In the genomic region with DNA sequence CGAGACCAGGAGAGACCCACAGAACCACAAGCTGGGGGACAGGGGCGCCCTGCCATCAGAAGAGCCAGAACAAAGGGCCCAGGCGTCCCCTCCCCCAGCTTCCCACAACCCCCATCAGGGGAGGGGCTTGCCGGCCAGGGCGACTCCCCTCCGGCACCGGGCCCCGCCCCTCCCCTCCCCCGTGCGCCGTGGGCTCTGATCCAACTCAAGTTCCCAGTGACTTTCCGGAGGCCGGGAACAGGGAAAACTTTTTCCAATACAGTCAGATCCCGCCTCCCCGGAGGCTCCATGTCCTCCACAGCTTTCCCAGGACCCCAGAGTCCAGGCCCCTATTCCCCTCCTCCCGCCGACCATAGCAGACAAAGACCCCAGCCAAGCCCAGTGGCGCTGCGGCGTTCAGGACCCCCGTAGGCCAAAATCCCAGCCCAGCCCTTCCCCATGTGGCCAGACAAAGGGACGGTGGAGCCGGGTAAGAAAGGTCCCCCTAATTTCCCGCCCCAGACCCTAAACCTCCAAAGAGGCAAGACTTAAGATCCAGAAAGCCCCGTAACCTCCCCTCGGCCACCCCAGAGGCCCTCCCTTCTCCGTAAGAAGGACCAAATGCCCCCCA, we compare ENCODE assay signal across 8 cellular contexts. TPM values are rescaled to one million over a fixed set of nuclear protein-coding genes. Genes with fewer than 3 reads are reported as not detected.
A peak's percentile ranks its signal among the peaks of the same experiment; 100 is the strongest.
DNase-seq lines count a peak whose midpoint lies in the region; ATAC-seq and TF ChIP-seq lines count a peak whose summit lies in the region.

No MANE protein-coding gene starts in this region.

- H3K9me3 Mint-ChIP-seq in activated CD8-positive, alpha-beta T cell treated with anti-CD3 and anti-CD28 coated beads for 36 hours: no peaks in the 10 kb centered on the region
- H3K9me3 Mint-ChIP-seq in activated CD8-positive, alpha-beta T cell treated with anti-CD3 and anti-CD28 coated beads, Interleukin-2, amount 10 ng/mL, durations not matched to agents 7 days and 5 days (ENCODE audit: insufficient read depth): no peaks in the 10 kb centered on the region
- H3K9me3 Mint-ChIP-seq in activated B cell treated with CpG ODN at 0.5 μM for 24 hours (no peaks in the 10 kb centered on the region), progenitor cell of endocrine pancreas (ENCODE audit: low read depth) (no peaks in the 10 kb centered on the region)

- H3K27ac Mint-ChIP-seq in activated CD8-positive, alpha-beta T cell treated with anti-CD3 and anti-CD28 coated beads for 36 hours: no peak overlapping the region
- no peak overlapping the region for H3K27ac Mint-ChIP-seq in activated CD8-positive, alpha-beta T cell treated with anti-CD3 and anti-CD28 coated beads, Interleukin-2, amount 10 ng/mL, durations not matched to agents 7 days and 5 days
- H3K27ac Mint-ChIP-seq in activated B cell treated with CpG ODN at 0.5 μM for 24 hours: peak overlapping the region; percentile 87
- H3K27ac Mint-ChIP-seq in progenitor cell of endocrine pancreas: no peak overlapping the region

- H3K4me3 Mint-ChIP-seq in activated CD8-positive, alpha-beta T cell treated with anti-CD3 and anti-CD28 coated beads for 36 hours: no peak overlapping the region
- no peak overlapping the region for H3K4me3 Mint-ChIP-seq in activated CD8-positive, alpha-beta T cell treated with anti-CD3 and anti-CD28 coated beads, Interleukin-2, amount 10 ng/mL, durations not matched to agents 7 days and 5 days
- H3K4me3 Mint-ChIP-seq in activated B cell treated with CpG ODN at 0.5 μM for 24 hours (no peak overlapping the region), progenitor cell of endocrine pancreas (ENCODE audit: low read depth) (no peak overlapping the region)

- H3K9me3 ChIP-seq in heart right ventricle: no peaks in the 10 kb centered on the region

- peak overlapping the region; percentile 65 to 97 (median 82) for H3K4me3 ChIP-seq in heart right ventricle

- no peaks in the 10 kb centered on the region for H3K36me3 Mint-ChIP-seq in activated CD8-positive, alpha-beta T cell treated with anti-CD3 and anti-CD28 coated beads for 36 hours (ENCODE audit: low read depth)
- no peaks in the 10 kb centered on the region for H3K36me3 Mint-ChIP-seq in activated CD8-positive, alpha-beta T cell treated with anti-CD3 and anti-CD28 coated beads, Interleukin-2, amount 10 ng/mL, durations not matched to agents 7 days and 5 days (ENCODE audit: low read depth)
- H3K36me3 Mint-ChIP-seq in activated B cell treated with CpG ODN at 0.5 μM for 24 hours (ENCODE audit: low read depth): no peaks in the 10 kb centered on the region
- H3K36me3 Mint-ChIP-seq in progenitor cell of endocrine pancreas (ENCODE audit: insufficient read depth): peaks cover 14% of the 10 kb centered on the region

- peaks cover 10% of the 10 kb centered on the region for H3K4me1 Mint-ChIP-seq in activated CD8-positive, alpha-beta T cell treated with anti-CD3 and anti-CD28 coated beads for 36 hours (ENCODE audit: low read depth)
- peaks cover 8% of the 10 kb centered on the region for H3K4me1 Mint-ChIP-seq in activated CD8-positive, alpha-beta T cell treated with anti-CD3 and anti-CD28 coated beads, Interleukin-2, amount 10 ng/mL, durations not matched to agents 7 days and 5 days (ENCODE audit: low read depth)
- H3K4me1 Mint-ChIP-seq in activated B cell treated with CpG ODN at 0.5 μM for 24 hours (peaks cover 45% of the 10 kb centered on the region), progenitor cell of endocrine pancreas (ENCODE audit: low read depth) (peaks cover 16% of the 10 kb centered on the region)

- peaks cover 0 to 31% (median 0%) of the 10 kb centered on the region in 7 donors for H3K27me3 ChIP-seq in heart right ventricle

- H3K4me1 ChIP-seq in heart right ventricle: peaks cover 0 to 38% (median 17%) of the 10 kb centered on the region in 9 donors

- peak overlapping the region; percentile 91 to 99 (median 96) for H3K27ac ChIP-seq in heart right ventricle

- no peak for TF ChIP-seq CTCF in activated CD8-positive, alpha-beta T cell treated with anti-CD3 and anti-CD28 coated beads for 36 hours (IDR thresholded peaks at IDR 0.05)
- no peak for TF ChIP-seq CTCF in activated B cell treated with CpG ODN at 0.5 μM for 24 hours (IDR thresholded peaks at IDR 0.05)
- TF ChIP-seq CTCF in heart right ventricle (IDR thresholded peaks at IDR 0.05): no peak
- TF ChIP-seq CTCF in progenitor cell of endocrine pancreas (IDR thresholded peaks at IDR 0.05; ENCODE audit: unreplicated experiment): no peak

- no peak for ATAC-seq in activated CD8-positive, alpha-beta T cell treated with anti-CD3 and anti-CD28 coated beads for 36 hours
- ATAC-seq in activated CD8-positive, alpha-beta T cell treated with anti-CD3 and anti-CD28 coated beads, Interleukin-2, amount 10 ng/mL, durations not matched to agents 7 days and 5 days: no peak
- ATAC-seq in activated B cell treated with CpG ODN at 0.5 μM for 24 hours (ENCODE audit: low read depth) (peak; percentile 11), heart right ventricle (peak; percentile 44 to 73 (median 65)), HG03025 (IDR thresholded peaks at IDR 0.05; ENCODE audit: low FRiP score, unreplicated experiment) (no peak)

- H3K27me3 Mint-ChIP-seq in activated CD8-positive, alpha-beta T cell treated with anti-CD3 and anti-CD28 coated beads for 36 hours: peaks cover 32% of the 10 kb centered on the region
- peaks cover 31% of the 10 kb centered on the region for H3K27me3 Mint-ChIP-seq in activated CD8-positive, alpha-beta T cell treated with anti-CD3 and anti-CD28 coated beads, Interleukin-2, amount 10 ng/mL, durations not matched to agents 7 days and 5 days (ENCODE audit: low read depth)
- H3K27me3 Mint-ChIP-seq in activated B cell treated with CpG ODN at 0.5 μM for 24 hours (no peaks in the 10 kb centered on the region), progenitor cell of endocrine pancreas (no peaks in the 10 kb centered on the region)

- intact Hi-C loops in activated CD8-positive, alpha-beta T cell treated with anti-CD3 and anti-CD28 coated beads for 36 hours (cut with micrococcal nuclease): no loop called here
- intact Hi-C loops in activated B cell treated with CpG ODN at 0.5 μM for 24 hours (cut with micrococcal nuclease) (loop anchor here (2.0 kb wide), 1 partner anchor 61 kb away; no protein-coding TSS in a partner anchor), heart right ventricle (cut with DNase I) (loop anchor here in 3 of 10 donors (2.0 to 5.0 kb wide), 3 partner anchors 23 to 489 kb away; partner anchors contain the start of gene PPP1R15A (in 1 of the 3))

- WGBS in heart right ventricle, 2 donors: 1 to 2% methylated on average over 17 to 27 of the region's 27 CpGs

- CTCF ChIA-PET in activated CD8-positive, alpha-beta T cell treated with anti-CD3 and anti-CD28 coated beads for 36 hours (lab: Charles Lee): no interaction called here
- CTCF ChIA-PET in activated CD8-positive, alpha-beta T cell treated with anti-CD3 and anti-CD28 coated beads, Interleukin-2, amount 10 ng/mL, durations not matched to agents 7 days and 5 days (lab: Charles Lee): no interaction called here
- CTCF ChIA-PET in activated B cell treated with CpG ODN at 0.5 μM for 24 hours (lab: Charles Lee): interaction anchor here (1.2 kb wide), 1 partner anchor 13 kb away, joined by 3 read pairs; no protein-coding TSS in a partner anchor

- POLR2A ChIA-PET in activated CD8-positive, alpha-beta T cell treated with anti-CD3 and anti-CD28 coated beads for 36 hours (lab: Charles Lee): interaction anchor here (0.6 to 1.0 kb wide), 2 partner anchors 13 to 315 kb away, joined by 3 to 4 read pairs; partner anchors contain the start of gene PRMT1
- POLR2A ChIA-PET in activated CD8-positive, alpha-beta T cell treated with anti-CD3 and anti-CD28 coated beads, Interleukin-2, amount 10 ng/mL, durations not matched to agents 7 days and 5 days (lab: Charles Lee): no interaction called here
- POLR2A ChIA-PET in activated B cell treated with CpG ODN at 0.5 μM for 24 hours (lab: Charles Lee): interaction anchor here (0.6 to 7.0 kb wide), 10 partner anchors 10 to 228 kb away, joined by 3 to 89 read pairs (median 4); partner anchors contain the start of gene CD37

- peak; percentile 39 for DNase-seq in activated CD8-positive, alpha-beta T cell treated with anti-CD3 and anti-CD28 coated beads for 36 hours
- no peak for DNase-seq in activated CD8-positive, alpha-beta T cell treated with anti-CD3 and anti-CD28 coated beads, Interleukin-2, amount 10 ng/mL, durations not matched to agents 7 days and 5 days
- DNase-seq in activated B cell treated with CpG ODN at 0.5 μM for 24 hours (no peak), heart right ventricle (peak; percentile 89 to 92), progenitor cell of endocrine pancreas (ENCODE audit: low spot score, unreplicated experiment) (peak; percentile 68), hippocampal formation (lab: John Stamatoyannopoulos, UW) (no peak), 8988T (no peak)

- H3K36me3 ChIP-seq in heart right ventricle: peaks cover 0 to 26% (median 10%) of the 10 kb centered on the region in 9 donors

RNA-seq across cellular contexts. Expression of gene TEAD2, which starts 0.7 kb away (rescaled TPM):
- not detected for total RNA-seq in activated CD8-positive, alpha-beta T cell treated with anti-CD3 and anti-CD28 coated beads for 36 hours
- not detected for total RNA-seq in activated CD8-positive, alpha-beta T cell treated with anti-CD3 and anti-CD28 coated beads, Interleukin-2, amount 10 ng/mL, durations not matched to agents 7 days and 5 days
- total RNA-seq in activated B cell treated with CpG ODN at 0.5 μM for 24 hours (5.3 TPM in 2 replicates), heart right ventricle (10 to 100 TPM; 34.1 to 67.8 (median 45.1) TPM), progenitor cell of endocrine pancreas (226 and 235 TPM in 2 replicates)
- polyA plus RNA-seq in heart right ventricle: 10 to 100 TPM; 43.5 to 50.5 TPM

RNA-seq across cellular contexts. Expression of gene DKKL1, which starts 2.1 kb away (rescaled TPM):
- total RNA-seq in activated CD8-positive, alpha-beta T cell treated with anti-CD3 and anti-CD28 coated beads for 36 hours: not detected
- not detected for total RNA-seq in activated CD8-positive, alpha-beta T cell treated with anti-CD3 and anti-CD28 coated beads, Interleukin-2, amount 10 ng/mL, durations not matched to agents 7 days and 5 days
- 0.71 and 0.76 TPM in 2 replicates for total RNA-seq in activated B cell treated with CpG ODN at 0.5 μM for 24 hours
- under 1 TPM in 3 of 10 donors, not detected in 7; 0.22 to 0.54 (median 0.26) TPM for total RNA-seq in heart right ventricle
- polyA plus RNA-seq in heart right ventricle: under 1 TPM in 1 of 2 donors, not detected in 1; 0.20 TPM
- 3.6 and 5.2 TPM in 2 replicates for total RNA-seq in progenitor cell of endocrine pancreas

RNA-seq across cellular contexts. Expression of gene CD37, which starts 26.3 kb away (rescaled TPM):
- 100 to 1,000 TPM; 131 to 137 TPM for total RNA-seq in activated CD8-positive, alpha-beta T cell treated with anti-CD3 and anti-CD28 coated beads for 36 hours
- total RNA-seq in activated CD8-positive, alpha-beta T cell treated with anti-CD3 and anti-CD28 coated beads, Interleukin-2, amount 10 ng/mL, durations not matched to agents 7 days and 5 days: 100 to 1,000 TPM; 162 to 176 TPM
- total RNA-seq in activated B cell treated with CpG ODN at 0.5 μM for 24 hours (1,587 and 1,688 TPM in 2 replicates), heart right ventricle (10 to 100 TPM in 2 of 10 donors, 1 to 10 TPM in 8; 2.0 to 34.2 (median 3.9) TPM), progenitor cell of endocrine pancreas (not detected in 2 replicates)
- polyA plus RNA-seq in heart right ventricle: 1 to 10 TPM; 2.3 to 3.5 TPM

RNA-seq across cellular contexts. Expression of gene KASH5, which starts 26.5 kb away (rescaled TPM):
- under 1 TPM in 1 of 2 experiments, not detected in 1; 0.95 TPM for total RNA-seq in activated CD8-positive, alpha-beta T cell treated with anti-CD3 and anti-CD28 coated beads for 36 hours
- total RNA-seq in activated CD8-positive, alpha-beta T cell treated with anti-CD3 and anti-CD28 coated beads, Interleukin-2, amount 10 ng/mL, durations not matched to agents 7 days and 5 days: not detected
- total RNA-seq in activated B cell treated with CpG ODN at 0.5 μM for 24 hours: 0.62 and 0.66 TPM in 2 replicates
- not detected for total RNA-seq in heart right ventricle
- not detected for polyA plus RNA-seq in heart right ventricle
- total RNA-seq in progenitor cell of endocrine pancreas: not detected in 2 replicates

RNA-seq across cellular contexts. Expression of gene SLC6A16, which starts 36.6 kb away (rescaled TPM):
- 1 to 10 TPM in 1 of 2 experiments, under 1 TPM in 1; 0.61 to 1.1 TPM for total RNA-seq in activated CD8-positive, alpha-beta T cell treated with anti-CD3 and anti-CD28 coated beads for 36 hours
- 1 to 10 TPM; 3.4 to 3.5 TPM for total RNA-seq in activated CD8-positive, alpha-beta T cell treated with anti-CD3 and anti-CD28 coated beads, Interleukin-2, amount 10 ng/mL, durations not matched to agents 7 days and 5 days
- total RNA-seq in activated B cell treated with CpG ODN at 0.5 μM for 24 hours (14.8 and 19.3 TPM in 2 replicates), heart right ventricle (1 to 10 TPM in 2 of 10 donors, under 1 TPM in 8; 0.25 to 1.0 (median 0.77) TPM), progenitor cell of endocrine pancreas (10.5 and 11.8 TPM in 2 replicates)
- 1 to 10 TPM in 1 of 2 donors, under 1 TPM in 1; 0.13 to 3.1 TPM for polyA plus RNA-seq in heart right ventricle

Comparison
In these comparisons a context has a peak if more than half of its experiments do, and no peak if none do; other contexts are left out.
1. DNase-seq: peak in activated CD8-positive, alpha-beta T cell treated with anti-CD3 and anti-CD28 coated beads for 36 hours (single experiment), heart right ventricle (2 of 2) and progenitor cell of endocrine pancreas (single experiment); none in activated CD8-positive, alpha-beta T cell treated with anti-CD3 and anti-CD28 coated beads, Interleukin-2, amount 10 ng/mL, durations not matched to agents 7 days and 5 days (single experiment), activated B cell treated with CpG ODN at 0.5 μM for 24 hours (single experiment), hippocampal formation (0 of 2) and 8988T (single experiment).
2. ATAC-seq: peak in activated B cell treated with CpG ODN at 0.5 μM for 24 hours (single experiment) and heart right ventricle (8 of 8); none in activated CD8-positive, alpha-beta T cell treated with anti-CD3 and anti-CD28 coated beads for 36 hours (single experiment), activated CD8-positive, alpha-beta T cell treated with anti-CD3 and anti-CD28 coated beads, Interleukin-2, amount 10 ng/mL, durations not matched to agents 7 days and 5 days (single experiment) and HG03025 (single experiment).